8 cellular contexts compared by ENCODE assay signal in the genomic region with DNA sequence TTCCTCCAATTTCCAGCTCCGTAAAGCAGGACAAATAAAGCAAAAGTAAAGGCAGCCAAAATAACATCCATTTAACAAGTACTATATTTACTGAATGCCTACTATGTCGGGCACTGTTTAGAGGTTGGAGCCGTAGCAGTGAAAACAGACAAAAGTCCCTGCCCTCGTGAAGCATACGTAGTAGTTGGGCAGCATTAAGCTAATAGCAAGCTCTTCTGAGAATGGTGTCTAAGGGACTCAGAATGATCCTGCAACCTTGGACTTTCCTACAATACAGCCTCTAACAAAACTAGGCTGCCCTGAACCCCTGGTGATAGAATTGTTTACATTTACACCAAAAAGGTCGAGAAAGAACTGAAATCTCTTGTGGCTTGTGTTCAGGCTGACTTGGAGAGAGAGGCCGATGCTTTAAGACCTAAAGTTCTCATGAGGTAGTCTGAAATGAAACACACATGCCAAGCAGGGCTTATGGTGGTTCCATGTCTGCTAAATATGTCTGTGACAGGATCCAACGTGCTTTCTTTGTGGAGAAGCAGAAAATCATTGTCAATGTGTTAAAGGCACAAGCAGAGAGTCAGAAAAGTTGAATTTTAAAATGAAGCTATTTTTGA. TPM values are rescaled to one million over a fixed set of nuclear protein-coding genes. Genes with fewer than 3 reads are reported as not detected.
DNase-seq lines count a peak whose midpoint lies in the region; ATAC-seq and TF ChIP-seq lines count a peak whose summit lies in the region.

No MANE protein-coding gene starts in this region.

- WGBS in mesodermal cell (ENCODE audit: insufficient coverage in 2 of 2), 2 experiments: 58 to 60% methylated on average over 5 to 7 of the region's 8 CpGs
- WGBS in tibial nerve, 2 donors: 23% methylated on average over 8 of the region's 8 CpGs

- no peak for TF ChIP-seq POLR2A in tibial nerve (IDR thresholded peaks at IDR 0.05)

- intact Hi-C loops in dendritic cell treated with granulocyte-macrophage colony-stimulating factor and Interleukin-4, amounts not matched to agents 40 ng/mL and 50 ng/mL, for 4 days (cut with micrococcal nuclease): loop anchor here (5.0 kb wide), 2 partner anchors 35 to 70 kb away; no protein-coding TSS in a partner anchor

- H3K4me3 Mint-ChIP-seq in dendritic cell treated with granulocyte-macrophage colony-stimulating factor and Interleukin-4, amounts not matched to agents 40 ng/mL and 50 ng/mL, for 4 days: peak overlapping the region; percentile 75

- H3K27ac ChIP-seq in mesodermal cell (ENCODE audit: low read depth, low read length, severe bottlenecking) (no peak overlapping the region), tibial nerve (peak overlapping the region; percentile 62 to 90 (median 83))

- H3K4me1 Mint-ChIP-seq in dendritic cell treated with granulocyte-macrophage colony-stimulating factor and Interleukin-4, amounts not matched to agents 40 ng/mL and 50 ng/mL, for 4 days (ENCODE audit: low read depth): peaks cover 31% of the 10 kb centered on the region

- peaks cover 2% of the 10 kb centered on the region for H3K27me3 Mint-ChIP-seq in dendritic cell treated with granulocyte-macrophage colony-stimulating factor and Interleukin-4, amounts not matched to agents 40 ng/mL and 50 ng/mL, for 4 days

- H3K4me1 ChIP-seq in mesodermal cell (ENCODE audit: control insufficient read depth, insufficient read depth, low read length, poor library complexity, severe bottlenecking) (peaks cover 36% of the 10 kb centered on the region), tibial nerve (peaks cover 0 to 54% (median 4%) of the 10 kb centered on the region in 4 donors)

- H3K36me3 ChIP-seq in mesodermal cell (ENCODE audit: control insufficient read depth, insufficient read depth, low read length): no peaks in the 10 kb centered on the region
- no peaks in the 10 kb centered on the region for H3K36me3 ChIP-seq in tibial nerve

- H3K36me3 Mint-ChIP-seq in dendritic cell treated with granulocyte-macrophage colony-stimulating factor and Interleukin-4, amounts not matched to agents 40 ng/mL and 50 ng/mL, for 4 days (ENCODE audit: low read depth): peaks cover 30% of the 10 kb centered on the region

- no peaks in the 10 kb centered on the region for H3K9me3 Mint-ChIP-seq in dendritic cell treated with granulocyte-macrophage colony-stimulating factor and Interleukin-4, amounts not matched to agents 40 ng/mL and 50 ng/mL, for 4 days

- TF ChIP-seq EP300 in tibial nerve (IDR thresholded peaks at IDR 0.05): no peak

- DNase-seq in NCI-H748 (lab: John Stamatoyannopoulos, UW; ENCODE audit: unreplicated experiment) (peak; percentile 27), NCI-H748 treated with DMSO at 0.1 percent for 48 hours (lab: John Stamatoyannopoulos, UW) (no peak), tibial nerve (ENCODE audit: low spot score in 2 of 2) (no peak)
- no peak for DNase-seq in activated CD4-positive, alpha-beta T cell treated with anti-CD3 and anti-CD28 coated beads for 48 hours

- TF ChIP-seq CTCF in tibial nerve (IDR thresholded peaks at IDR 0.05): no peak

- H3K9me3 ChIP-seq in mesodermal cell (ENCODE audit: control insufficient read depth, low read length): no peaks in the 10 kb centered on the region
- no peaks in the 10 kb centered on the region for H3K9me3 ChIP-seq in tibial nerve

- no peak for ATAC-seq in GM21526 (IDR thresholded peaks at IDR 0.05; ENCODE audit: low FRiP score, unreplicated experiment)
- ATAC-seq in HG03175 (IDR thresholded peaks at IDR 0.05; ENCODE audit: unreplicated experiment): no peak

- H3K27me3 ChIP-seq in tibial nerve: no peaks in the 10 kb centered on the region

- H3K27ac Mint-ChIP-seq in dendritic cell treated with granulocyte-macrophage colony-stimulating factor and Interleukin-4, amounts not matched to agents 40 ng/mL and 50 ng/mL, for 4 days: peak overlapping the region; percentile 96

- H3K4me3 ChIP-seq in mesodermal cell (ENCODE audit: extremely low read depth, insufficient read depth, low read length, poor library complexity, severe bottlenecking) (peak overlapping the region; percentile 64), tibial nerve (peak overlapping the region; percentile 60 to 89 (median 66))

RNA-seq across cellular contexts. Expression of a gene that starts 0.9 kb away (rescaled TPM):
- polyA plus RNA-seq in mesodermal cell (2013, experiment 1 of 2): 15.1 TPM
- polyA plus RNA-seq in mesodermal cell (2013, experiment 2 of 2): 15.7 TPM
- 10 to 100 TPM in 3 of 4 donors, 1 to 10 TPM in 1; 8.4 to 34.7 (median 21.9) TPM for total RNA-seq in tibial nerve
